Comparison of ENCODE assay signal across 9 cellular contexts in the genomic region with DNA sequence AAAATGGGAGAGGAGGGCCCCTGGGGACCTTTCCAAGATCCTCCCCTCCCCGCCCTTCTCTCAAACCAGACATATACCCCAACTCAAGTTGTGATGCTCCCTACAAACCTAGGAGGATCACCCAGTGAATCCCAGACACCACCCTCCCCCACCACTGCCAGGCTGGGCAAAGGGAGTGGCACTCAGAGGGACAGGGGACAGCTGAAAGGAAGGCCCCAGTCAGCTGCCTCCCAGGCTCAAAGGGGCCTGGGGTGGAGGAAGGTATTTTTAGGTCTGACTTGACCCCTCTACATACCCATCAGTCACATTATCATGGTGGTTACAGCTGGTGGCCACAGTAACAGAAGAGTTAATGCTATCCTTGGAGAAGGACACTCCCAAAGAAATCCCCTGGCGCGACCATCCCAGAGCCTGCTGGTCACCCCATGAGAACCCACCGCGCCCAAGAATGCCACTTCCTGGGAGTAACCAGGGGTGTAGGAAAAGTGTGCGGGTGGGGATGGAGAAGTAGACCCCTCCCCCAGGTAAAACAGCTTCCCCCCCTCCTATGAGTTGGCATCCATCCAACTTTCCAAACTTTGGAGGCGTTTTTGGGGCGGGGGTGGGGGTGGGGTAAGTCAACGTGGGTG. TPM values are rescaled to one million over a fixed set of nuclear protein-coding genes. Genes with fewer than 3 reads are reported as not detected.
A peak's percentile ranks its signal among the peaks of the same experiment; 100 is the strongest.
DNase-seq lines count a peak whose midpoint lies in the region; ATAC-seq and TF ChIP-seq lines count a peak whose summit lies in the region.
"Had no signal": no experiment of that assay in that cellular context is flagged by ENCODE, and none has a peak within 500 bp of the region (broad histone marks: within the 10 kb centered on the region; RNA-seq: fewer than 3 reads in every experiment).

No MANE protein-coding gene starts in this region.

- peak overlapping the region; percentile 41 for H3K4me3 ChIP-seq in CD4-positive, CD25-positive, alpha-beta regulatory T cell (ENCODE audit: low read depth, low read length)
- H3K4me3 ChIP-seq in LNCaP clone FGC (ENCODE audit: low read depth, low read length) (peak overlapping the region; percentile 71), neuron (ENCODE audit: low read length) (peak overlapping the region; percentile 71)

- H3K36me3 Mint-ChIP-seq in CD4-positive, CD25-positive, alpha-beta regulatory T cell: peaks cover 19% of the 10 kb centered on the region
- peaks cover 44% of the 10 kb centered on the region for H3K36me3 Mint-ChIP-seq in effector memory CD8-positive, alpha-beta T cell (ENCODE audit: insufficient read depth)

- peaks cover 7% of the 10 kb centered on the region for H3K27me3 Mint-ChIP-seq in CD4-positive, CD25-positive, alpha-beta regulatory T cell
- no peaks in the 10 kb centered on the region for H3K27me3 Mint-ChIP-seq in effector memory CD8-positive, alpha-beta T cell

- CTCF ChIA-PET in GM10248 (lab: Yijun Ruan, JAX): interaction anchor here (1.0 to 3.9 kb wide), 5 partner anchors 11 to 427 kb away, joined by 3 to 21 read pairs (median 7); partner anchors contain the start of gene ARL5C

- POLR2A ChIA-PET in GM10248 (lab: Yijun Ruan, JAX): no interaction called here

- H3K4me3 Mint-ChIP-seq in CD4-positive, CD25-positive, alpha-beta regulatory T cell: peak overlapping the region; percentile 81 to 91 (median 84)
- H3K4me3 Mint-ChIP-seq in effector memory CD8-positive, alpha-beta T cell: peak overlapping the region; percentile 83 to 93

- H3K27ac ChIP-seq in CD4-positive, CD25-positive, alpha-beta regulatory T cell (ENCODE audit: insufficient read depth, low read length, poor library complexity, severe bottlenecking): no peak overlapping the region

- H3K36me3 ChIP-seq in CD4-positive, CD25-positive, alpha-beta regulatory T cell (ENCODE audit: control insufficient read depth, insufficient read depth, low read length): peaks cover 16% of the 10 kb centered on the region
- H3K36me3 ChIP-seq in neuron (ENCODE audit: insufficient read depth, low read length): peaks cover 17% of the 10 kb centered on the region

- DNase-seq in CD4-positive, CD25-positive, alpha-beta regulatory T cell: no peak
- DNase-seq in LNCaP clone FGC (ENCODE audit: low read depth) (no peak), islet precursor cell (no peak), GM10248 (ENCODE audit: extremely low spot score) (no peak)
- DNase-seq in effector memory CD8-positive, alpha-beta T cell: no peak

- no peaks in the 10 kb centered on the region for H3K9me3 ChIP-seq in CD4-positive, CD25-positive, alpha-beta regulatory T cell (ENCODE audit: control insufficient read depth in 2 of 2, low read length in 2 of 2)
- H3K9me3 ChIP-seq in neuron (ENCODE audit: low read length): no peaks in the 10 kb centered on the region

- peaks cover 47% of the 10 kb centered on the region for H3K4me1 ChIP-seq in CD4-positive, CD25-positive, alpha-beta regulatory T cell (ENCODE audit: control insufficient read depth, insufficient read depth, low read length, poor library complexity, severe bottlenecking)
- peaks cover 36% of the 10 kb centered on the region for H3K4me1 ChIP-seq in neuron (ENCODE audit: insufficient read depth, low read length)

- no peaks in the 10 kb centered on the region for H3K9me3 Mint-ChIP-seq in CD4-positive, CD25-positive, alpha-beta regulatory T cell
- H3K9me3 Mint-ChIP-seq in effector memory CD8-positive, alpha-beta T cell: no peaks in the 10 kb centered on the region

- no peak for ATAC-seq in CD4-positive, CD25-positive, alpha-beta regulatory T cell (ENCODE audit: low read depth in 2 of 2)
- ATAC-seq in effector memory CD8-positive, alpha-beta T cell (replicated peaks): no peak
- ATAC-seq in GM18517 (IDR thresholded peaks at IDR 0.05; ENCODE audit: unreplicated experiment) (no peak), HG02610 (IDR thresholded peaks at IDR 0.05; ENCODE audit: unreplicated experiment) (no peak)

- H3K27me3 ChIP-seq in CD4-positive, CD25-positive, alpha-beta regulatory T cell (ENCODE audit: control insufficient read depth, insufficient read depth, low read length): no peaks in the 10 kb centered on the region
- no peaks in the 10 kb centered on the region for H3K27me3 ChIP-seq in neuron (ENCODE audit: insufficient read depth, low read length)

- no peak for TF ChIP-seq CTCF in LNCaP clone FGC (IDR thresholded peaks at IDR 0.05; ENCODE audit: control insufficient read depth, extremely low read depth, insufficient read depth)
- TF ChIP-seq CTCF in GM10248 (IDR thresholded peaks at IDR 0.05; ENCODE audit: control extremely low read depth, extremely low read depth, low read depth, missing control alignments): no peak

- H3K4me1 Mint-ChIP-seq in CD4-positive, CD25-positive, alpha-beta regulatory T cell: peaks cover 7 to 56% (median 37%) of the 10 kb centered on the region in 4 donors
- peaks cover 49 to 59% of the 10 kb centered on the region in 2 donors for H3K4me1 Mint-ChIP-seq in effector memory CD8-positive, alpha-beta T cell (ENCODE audit: low read depth in 2 of 2)

- no peak overlapping the region for H2AFZ ChIP-seq in neuron (ENCODE audit: low read depth, low read length)

- H3K27ac Mint-ChIP-seq in CD4-positive, CD25-positive, alpha-beta regulatory T cell: peak overlapping the region; percentile 15 to 81 (median 63)
- peak overlapping the region; percentile 82 to 85 for H3K27ac Mint-ChIP-seq in effector memory CD8-positive, alpha-beta T cell

RNA-seq across cellular contexts. Expression of gene CACNB1, which starts 1.2 kb away (rescaled TPM):
- total RNA-seq in CD4-positive, CD25-positive, alpha-beta regulatory T cell: 19.3 TPM
- polyA plus RNA-seq in CD4-positive, CD25-positive, alpha-beta regulatory T cell: 1 to 10 TPM in 2 of 4 donors, under 1 TPM in 2; 0.48 to 1.5 (median 0.97) TPM

RNA-seq across cellular contexts. Expression of gene RPL19, which starts 3.8 kb away (rescaled TPM):
- total RNA-seq in CD4-positive, CD25-positive, alpha-beta regulatory T cell: 2,336 TPM
- polyA plus RNA-seq in CD4-positive, CD25-positive, alpha-beta regulatory T cell: 1,000 to 10,000 TPM; 2,055 to 3,537 (median 2,931) TPM

RNA-seq across cellular contexts. Expression of gene STAC2, which starts 29.4 kb away (rescaled TPM):
- not detected for total RNA-seq in CD4-positive, CD25-positive, alpha-beta regulatory T cell
- polyA plus RNA-seq in CD4-positive, CD25-positive, alpha-beta regulatory T cell: not detected
- total RNA-seq: T-helper 1 cell treated with Interleukin-12 subunit alpha and Interleukin-12 subunit beta and Interleukin-4 antibody, amounts not matched to agents 30 ng/mL and 1 ng/mL, for 36 hours had no signal

RNA-seq across cellular contexts. Expression of gene ARL5C, which starts 30.3 kb away (rescaled TPM):
- total RNA-seq in CD4-positive, CD25-positive, alpha-beta regulatory T cell: not detected
- not detected for polyA plus RNA-seq in CD4-positive, CD25-positive, alpha-beta regulatory T cell
- total RNA-seq: T-helper 1 cell treated with Interleukin-12 subunit alpha and Interleukin-12 subunit beta and Interleukin-4 antibody, amounts not matched to agents 30 ng/mL and 1 ng/mL, for 36 hours had no signal

RNA-seq across cellular contexts. Expression of gene PLXDC1, which starts 44.9 kb away (rescaled TPM):
- 12.9 TPM for total RNA-seq in CD4-positive, CD25-positive, alpha-beta regulatory T cell
- polyA plus RNA-seq in CD4-positive, CD25-positive, alpha-beta regulatory T cell: 1 to 10 TPM in 2 of 4 donors, under 1 TPM in 2; 0.27 to 1.8 (median 1.1) TPM
